2 cellular contexts compared by ENCODE assay signal in the genomic region with DNA sequence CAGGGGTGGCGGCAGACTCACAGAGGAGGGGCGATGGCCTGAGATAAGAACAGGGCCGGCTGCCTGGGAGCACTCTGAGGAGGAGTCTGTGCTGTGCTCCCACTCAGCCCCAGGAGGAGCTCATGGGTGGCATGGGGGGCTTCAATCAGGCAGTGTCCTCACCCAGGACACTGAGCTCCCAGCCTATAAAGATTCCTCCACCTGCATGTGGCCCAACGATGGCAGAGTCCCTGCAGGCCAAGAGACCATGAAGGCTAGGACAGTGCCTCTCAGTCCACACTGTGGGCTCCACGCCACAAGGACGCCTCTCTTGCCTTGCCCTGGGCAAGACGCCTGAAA.
TF ChIP-seq lines count a peak whose summit lies in the region.

No MANE protein-coding gene starts in this region.

TF ChIP-seq in IMR-90, 13 proteins besides CTCF, POLR2A, EP300 and RAD21:
- no peak for TF ChIP-seq CHD1 (IDR thresholded peaks at IDR 0.05; ENCODE audit: low read depth, low read length)
- TF ChIP-seq SMC3 (IDR thresholded peaks at IDR 0.05; ENCODE audit: low read depth, low read length): no peak
- TF ChIP-seq, protein P1, sequence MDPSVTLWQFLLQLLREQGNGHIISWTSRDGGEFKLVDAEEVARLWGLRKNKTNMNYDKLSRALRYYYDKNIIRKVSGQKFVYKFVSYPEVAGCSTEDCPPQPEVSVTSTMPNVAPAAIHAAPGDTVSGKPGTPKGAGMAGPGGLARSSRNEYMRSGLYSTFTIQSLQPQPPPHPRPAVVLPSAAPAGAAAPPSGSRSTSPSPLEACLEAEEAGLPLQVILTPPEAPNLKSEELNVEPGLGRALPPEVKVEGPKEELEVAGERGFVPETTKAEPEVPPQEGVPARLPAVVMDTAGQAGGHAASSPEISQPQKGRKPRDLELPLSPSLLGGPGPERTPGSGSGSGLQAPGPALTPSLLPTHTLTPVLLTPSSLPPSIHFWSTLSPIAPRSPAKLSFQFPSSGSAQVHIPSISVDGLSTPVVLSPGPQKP (IDR thresholded peaks at IDR 0.05; ENCODE audit: borderline replicate concordance, low read depth, low read length): no peak
- no peak for TF ChIP-seq MAZ (IDR thresholded peaks at IDR 0.05; ENCODE audit: borderline replicate concordance, low read depth, low read length)
- no peak for TF ChIP-seq USF2 (IDR thresholded peaks at IDR 0.05; ENCODE audit: low read depth, low read length)

TF ChIP-seq in K562, 482 proteins besides CTCF, POLR2A, EP300 and RAD21:
- TF ChIP-seq RCOR1 (IDR thresholded peaks at IDR 0.05; ENCODE audit: borderline replicate concordance in 1 of 2, low read depth in 2 of 2, low read length in 2 of 2) (peak in 1 of 2 experiments; percentile 17; a peak in 1 of 4 replicates), NR1H2 (CRISPR knock-in tag; IDR thresholded peaks at IDR 0.05) (0 out of 2 replicates have a peak, but pooled peaks have one; percentile 2), MEF2D (tag; conservative IDR thresholded peaks at IDR 0.05; ENCODE audit: low read depth) (no peak), MCM2 (IDR thresholded peaks at IDR 0.05; ENCODE audit: low read depth) (peak; percentile 88), ZNF232 (CRISPR knock-in tag; IDR thresholded peaks at IDR 0.05) (0 out of 2 replicates have a peak, but pooled peaks have one; percentile 12), FOXP1 (CRISPR knock-in tag; IDR thresholded peaks at IDR 0.05) (no peak), ZNF644 (tag; IDR thresholded peaks at IDR 0.05; ENCODE audit: low read depth) (no peak), SREBF1 (IDR thresholded peaks at IDR 0.05; ENCODE audit: borderline replicate concordance, low read depth, low read length) (no peak), GTF2F1 (IDR thresholded peaks at IDR 0.05; ENCODE audit: low read depth, low read length) (no peak), NFE2L1 (tag; IDR thresholded peaks at IDR 0.05; ENCODE audit: borderline replicate concordance, low read depth) (no peak), SAFB (IDR thresholded peaks at IDR 0.05; ENCODE audit: borderline replicate concordance, low read depth, low read length) (no peak), CC2D1A (IDR thresholded peaks at IDR 0.05) (no peak), NR4A1 (CRISPR knock-in tag; IDR thresholded peaks at IDR 0.05) (no peak), NR4A1 (tag; IDR thresholded peaks at IDR 0.05) (0 out of 2 replicates have a peak, but pooled peaks have one; percentile 21), ZNF354B (CRISPR knock-in tag; IDR thresholded peaks at IDR 0.05) (no peak), TCF7 (IDR thresholded peaks at IDR 0.05; ENCODE audit: borderline replicate concordance) (no peak), MYC (IDR thresholded peaks at IDR 0.05; ENCODE audit: low read depth, low read length) (no peak), MYC (CRISPR knock-in tag; IDR thresholded peaks at IDR 0.05; ENCODE audit: borderline replicate concordance, low read depth) (no peak), MBD2 (IDR thresholded peaks at IDR 0.05; ENCODE audit: borderline replicate concordance, low read depth) (no peak), ELK3 (CRISPR knock-in tag; IDR thresholded peaks at IDR 0.05) (no peak), ZNF263 (CRISPR knock-in tag; IDR thresholded peaks at IDR 0.05; ENCODE audit: borderline replicate concordance) (peak; percentile 98), ZNF282 (CRISPR knock-in tag; IDR thresholded peaks at IDR 0.05) (no peak), STAT5B (CRISPR knock-in tag; IDR thresholded peaks at IDR 0.05) (no peak), KAT7 (CRISPR knock-in tag; IDR thresholded peaks at IDR 0.05; ENCODE audit: borderline replicate concordance) (no peak), SMAD2 (IDR thresholded peaks at IDR 0.05; ENCODE audit: low read depth, low read length) (no peak), GATA2 (CRISPR knock-in tag; IDR thresholded peaks at IDR 0.05) (peak; percentile 69), MAFK (IDR thresholded peaks at IDR 0.05; ENCODE audit: low read length) (no peak), NR2C1 (IDR thresholded peaks at IDR 0.05) (no peak), NR2C1 (tag; IDR thresholded peaks at IDR 0.05) (peak; percentile 2; the same call in 1 of the 2 replicates), MIER1 (IDR thresholded peaks at IDR 0.05; ENCODE audit: low read depth) (0 out of 2 replicates have a peak, but pooled peaks have one; percentile 13), CEBPB (tag; IDR thresholded peaks at IDR 0.05) (no peak), PKNOX1 (IDR thresholded peaks at IDR 0.05) (peak; percentile 45), KDM1A (IDR thresholded peaks at IDR 0.05) (no peak), ZFP36 (IDR thresholded peaks at IDR 0.05; ENCODE audit: low read depth, low read length, partially characterized antibody) (peak; percentile 41), NCOA2 (IDR thresholded peaks at IDR 0.05; ENCODE audit: partially characterized antibody in 2 of 2) (no peak), TOE1 (IDR thresholded peaks at IDR 0.05; ENCODE audit: borderline replicate concordance) (no peak), TOE1 (CRISPR knock-in tag; IDR thresholded peaks at IDR 0.05; ENCODE audit: borderline replicate concordance, low read depth) (no peak), ESRRA (IDR thresholded peaks at IDR 0.05; ENCODE audit: borderline replicate concordance, low read depth) (0 out of 2 replicates have a peak, but pooled peaks have one; percentile 0), PHTF2 (CRISPR knock-in tag; IDR thresholded peaks at IDR 0.05) (no peak), MEIS2 (IDR thresholded peaks at IDR 0.05; ENCODE audit: partially characterized antibody) (no peak)
- TF ChIP-seq, protein P2, sequence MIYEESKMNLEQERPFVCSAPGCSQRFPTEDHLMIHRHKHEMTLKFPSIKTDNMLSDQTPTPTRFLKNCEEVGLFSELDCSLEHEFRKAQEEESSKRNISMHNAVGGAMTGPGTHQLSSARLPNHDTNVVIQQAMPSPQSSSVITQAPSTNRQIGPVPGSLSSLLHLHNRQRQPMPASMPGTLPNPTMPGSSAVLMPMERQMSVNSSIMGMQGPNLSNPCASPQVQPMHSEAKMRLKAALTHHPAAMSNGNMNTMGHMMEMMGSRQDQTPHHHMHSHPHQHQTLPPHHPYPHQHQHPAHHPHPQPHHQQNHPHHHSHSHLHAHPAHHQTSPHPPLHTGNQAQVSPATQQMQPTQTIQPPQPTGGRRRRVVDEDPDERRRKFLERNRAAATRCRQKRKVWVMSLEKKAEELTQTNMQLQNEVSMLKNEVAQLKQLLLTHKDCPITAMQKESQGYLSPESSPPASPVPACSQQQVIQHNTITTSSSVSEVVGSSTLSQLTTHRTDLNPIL (CRISPR knock-in tag; IDR thresholded peaks at IDR 0.05): no peak
